Comparison of ENCODE assay signal across 9 cellular contexts in genomic region chr7:139680676-139681462, GRCh38.
DNase-seq lines count a peak whose midpoint lies in the region; ATAC-seq, FAIRE-seq and TF ChIP-seq lines count a peak whose summit lies in the region.
"Had no signal": no experiment of that assay in that cellular context is flagged by ENCODE, and none has a peak within 500 bp of the region (broad histone marks: within the 10 kb centered on the region; RNA-seq: fewer than 3 reads in every experiment).

No MANE protein-coding gene starts in this region.

- peaks cover 12% of the 10 kb centered on the region for H3K4me1 ChIP-seq in A673 (ENCODE audit: insufficient read depth, low read length, poor library complexity, severe bottlenecking)

- 0 out of 2 replicates have a peak, but pooled peaks have one; percentile 23 for TF ChIP-seq POLR2A in H54 (IDR thresholded peaks at IDR 0.05; ENCODE audit: low read depth, low read length)

- no TSS peak for BruUV-seq in A673 (replicated peaks; lab: Mats Ljungman, UMichigan)

- H3K27ac ChIP-seq in A673 (ENCODE audit: low read depth, low read length, poor library complexity, severe bottlenecking), result no peak overlapping the region

- CTCF ChIA-PET in A673 (lab: Charles Lee), result no interaction called here

- no peaks in the 10 kb centered on the region for H3K36me3 ChIP-seq in A673 (ENCODE audit: insufficient read depth, low read length, poor library complexity, severe bottlenecking)

- intact Hi-C loops in A673 (cut with micrococcal nuclease; ENCODE audit: unreplicated experiment) (no loop called here), Right ventricle myocardium superior (cut with DNase I) (no loop called here)

- POLR2A ChIA-PET in A673 (lab: Charles Lee; ENCODE audit: low non-redundant PET), result no interaction called here

- DNase-seq in A673 (ENCODE audit: low spot score) (peak; percentile 80), H54 (ENCODE audit: insufficient read length, low spot score) (peak; percentile 74), RCC 7860 (ENCODE audit: low spot score) (peak; percentile 99), Right ventricle myocardium superior (peak; percentile 79), globus pallidus (ENCODE audit: low spot score) (no peak)
- peak; percentile 74 for DNase-seq in activated gamma-delta T cell treated with anti-CD3 and anti-CD28 coated beads, Interleukin-2, amount 50 U/mL, for 16 hours (ENCODE audit: low read depth)
- DNase-seq in stimulated activated CD4-positive, alpha-beta T cell treated with anti-CD3 and anti-CD28 coated beads, Interleukin-12 subunit alpha, Interleukin-12 subunit beta, amount 100 ng/mL, for 48 hours (ENCODE audit: low read depth in 2 of 3, low spot score in 1 of 3), result peak; percentile 75 to 85 (median 81)

- ATAC-seq in Right ventricle myocardium superior (ENCODE audit: poor library complexity) (peak; percentile 89), GM19324 (IDR thresholded peaks at IDR 0.05; ENCODE audit: low FRiP score, unreplicated experiment) (no peak)

- TF ChIP-seq CTCF in A673 (conservative IDR thresholded peaks at IDR 0.05; ENCODE audit: low read depth, low read length), result no peak

- no peak for FAIRE-seq in H54 (lab: Jason Lieb, UNC)
- peak; percentile 95 for FAIRE-seq in RCC 7860 (lab: Jason Lieb, UNC)
- FAIRE-seq: G401.6 had no signal

- H3K27me3 ChIP-seq in A673 (replicated peaks; ENCODE audit: insufficient read depth, low read depth, low read length, poor library complexity), result no peaks in the 10 kb centered on the region

- H3K9me3 ChIP-seq in A673 (ENCODE audit: low read depth, low read length, poor library complexity, severe bottlenecking), result peaks cover 6% of the 10 kb centered on the region

- no peak overlapping the region for H3K4me3 ChIP-seq in A673 (ENCODE audit: low read depth, low read length, poor library complexity, severe bottlenecking)
